Comparison of ENCODE assay signal across 11 cellular contexts in the genomic region with DNA sequence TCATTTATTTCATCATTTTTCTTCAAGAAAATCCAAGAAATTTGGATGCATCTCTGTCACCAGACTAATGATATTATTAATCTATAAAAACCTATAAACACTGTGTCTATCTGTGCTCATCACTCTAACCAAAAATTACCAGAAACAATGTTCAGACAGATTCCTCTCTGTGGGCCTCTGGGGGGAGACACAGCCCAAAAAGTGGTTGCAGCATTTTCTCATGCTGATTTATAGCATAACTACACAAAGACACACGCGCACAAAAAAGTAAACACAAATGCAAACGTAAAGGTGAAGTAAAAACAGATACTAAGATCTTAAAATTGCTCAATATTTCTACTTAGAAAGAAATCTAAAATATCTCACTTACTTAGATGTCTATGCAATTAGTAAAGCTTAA.
A peak's percentile ranks its signal among the peaks of the same experiment; 100 is the strongest.
DNase-seq lines count a peak whose midpoint lies in the region; TF ChIP-seq lines count a peak whose summit lies in the region.
"Had no signal": no experiment of that assay in that cellular context is flagged by ENCODE, and none has a peak within 500 bp of the region (broad histone marks: within the 10 kb centered on the region; RNA-seq: fewer than 3 reads in every experiment).

No MANE protein-coding gene starts in this region.

- H3K4me1 ChIP-seq in Loucy (ENCODE audit: insufficient read depth, low read length, poor library complexity, severe bottlenecking), result no peaks in the 10 kb centered on the region
- no peaks in the 10 kb centered on the region for H3K4me1 ChIP-seq in mesendoderm (ENCODE audit: control insufficient read depth, low read depth, low read length)
- H3K4me1 ChIP-seq in Peyer's patch, result no peaks in the 10 kb centered on the region

- DNase-seq in WERI-Rb-1 (peak; percentile 67), mesendoderm (peak; percentile 10), Peyer's patch (no peak), NCI-H69 (lab: John Stamatoyannopoulos, UW) (no peak), GM10266 (ENCODE audit: extremely low spot score) (no peak)
- DNase-seq in stimulated activated CD4-positive, alpha-beta T cell treated with anti-CD3 and anti-CD28 coated beads, Interleukin-4, amount 100 ng/mL, for 24 hours, result no peak
- DNase-seq: activated CD8-positive, alpha-beta T cell treated with anti-CD3 and anti-CD28 coated beads, Interleukin-2, amount 10 ng/mL, durations not matched to agents 7 days and 5 days; DMS79; stimulated activated CD4-positive, alpha-beta T cell treated with anti-CD3 and anti-CD28 coated beads, Interleukin-4, amount 100 ng/mL, for 4 hours had no signal

- no peak overlapping the region for H4K5ac ChIP-seq in mesendoderm (ENCODE audit: low read length)

- no peak overlapping the region for H3K56ac ChIP-seq in mesendoderm (ENCODE audit: low read length)

- H3K23ac ChIP-seq in mesendoderm (ENCODE audit: low read length), result no peak overlapping the region

- H2BK120ac ChIP-seq in mesendoderm (ENCODE audit: low read depth, low read length), result no peak overlapping the region

- H3K79me1 ChIP-seq in mesendoderm (ENCODE audit: low read length), result no peaks in the 10 kb centered on the region

- H3K4me2 ChIP-seq in Loucy (ENCODE audit: low read depth, low read length, poor library complexity, severe bottlenecking) (no peak overlapping the region), mesendoderm (ENCODE audit: low read length) (no peak overlapping the region)

- H3K36me3 ChIP-seq in Loucy (ENCODE audit: insufficient read depth, low read length) (no peaks in the 10 kb centered on the region), WERI-Rb-1 (no peaks in the 10 kb centered on the region), mesendoderm (ENCODE audit: control insufficient read depth, insufficient read depth, low read length) (no peaks in the 10 kb centered on the region), Peyer's patch (no peaks in the 10 kb centered on the region)

- H3K27me3 ChIP-seq in Loucy (ENCODE audit: insufficient read depth, low read length, poor library complexity, severe bottlenecking) (no peaks in the 10 kb centered on the region), WERI-Rb-1 (ENCODE audit: insufficient read depth, low read depth, severe bottlenecking) (no peaks in the 10 kb centered on the region), mesendoderm (ENCODE audit: insufficient read depth, low read length, poor library complexity) (no peaks in the 10 kb centered on the region), Peyer's patch (no peaks in the 10 kb centered on the region)

- H3K4me3 ChIP-seq in Loucy (ENCODE audit: low read length, poor library complexity, severe bottlenecking) (no peak overlapping the region), WERI-Rb-1 (ENCODE audit: low read depth, low read length) (no peak overlapping the region), mesendoderm (ENCODE audit: low read length) (no peak overlapping the region), Peyer's patch (no peak overlapping the region)

- TF ChIP-seq POLR2A in Peyer's patch (IDR thresholded peaks at IDR 0.05), result no peak

- H3K9me3 ChIP-seq in Loucy (ENCODE audit: insufficient read depth, low read depth, low read length) (no peaks in the 10 kb centered on the region), WERI-Rb-1 (ENCODE audit: severe bottlenecking) (no peaks in the 10 kb centered on the region), Peyer's patch (no peaks in the 10 kb centered on the region)

- no peaks in the 10 kb centered on the region for H3K9me2 ChIP-seq in Loucy (replicated peaks; ENCODE audit: low read depth, low read length)

- no peak overlapping the region for H2AFZ ChIP-seq in Loucy (ENCODE audit: low read length)

- TF ChIP-seq CTCF in GM12872 (IDR thresholded peaks at IDR 0.05; ENCODE audit: insufficient read depth, low read depth, low read length) (peak; percentile 31; the same call in 2 of the 3 replicates), Loucy (conservative IDR thresholded peaks at IDR 0.05; ENCODE audit: low read length) (peak; percentile 30), WERI-Rb-1 (IDR thresholded peaks at IDR 0.05; ENCODE audit: low read depth, low read length) (peak; percentile 46), Peyer's patch (IDR thresholded peaks at IDR 0.05) (peak in 3 of 6 experiments; percentile 22 to 38 (median 37)), GM10266 (IDR thresholded peaks at IDR 0.05; ENCODE audit: control insufficient read depth, insufficient read depth, low read depth, missing control alignments) (no peak)

- no peaks in the 10 kb centered on the region for H4K20me1 ChIP-seq in Loucy (ENCODE audit: insufficient read depth, low read length, poor library complexity, severe bottlenecking)

- no peaks in the 10 kb centered on the region for H3K79me2 ChIP-seq in Loucy (ENCODE audit: insufficient read depth, low read length)
- H3K79me2 ChIP-seq in mesendoderm (ENCODE audit: control insufficient read depth, insufficient read depth, low read length), result no peaks in the 10 kb centered on the region

- no peak overlapping the region for H3K27ac ChIP-seq in WERI-Rb-1
- no peak overlapping the region for H3K27ac ChIP-seq in mesendoderm (ENCODE audit: low read depth, low read length)
- no peak overlapping the region for H3K27ac ChIP-seq in Peyer's patch

- H2BK15ac ChIP-seq in mesendoderm (replicated peaks; ENCODE audit: low read depth), result no peak overlapping the region

- no peak overlapping the region for H4K8ac ChIP-seq in mesendoderm (ENCODE audit: low read depth, low read length)

- WGBS in mesendoderm (ENCODE audit: extremely low coverage, insufficient coverage, low lambda C conversion rate), result no CpG with 5 or more reads among the region's 3 CpGs

- no peak overlapping the region for H3K18ac ChIP-seq in mesendoderm (ENCODE audit: low read length)

- no peak overlapping the region for H2BK5ac ChIP-seq in mesendoderm (ENCODE audit: low read length)

- no peak overlapping the region for H2AK5ac ChIP-seq in mesendoderm (ENCODE audit: low read length)

- H3K4ac ChIP-seq in mesendoderm (ENCODE audit: low read depth, low read length), result no peak overlapping the region

- no peaks in the 10 kb centered on the region for H3F3A ChIP-seq in Loucy (ENCODE audit: low read depth)

- H3K9ac ChIP-seq in Loucy (ENCODE audit: low read depth, low read length, poor library complexity, severe bottlenecking) (no peak overlapping the region), mesendoderm (ENCODE audit: low read length) (no peak overlapping the region)

Comparison
In these comparisons a context has a peak if more than half of its experiments do, and no peak if none do; other contexts are left out.
1. DNase-seq: peak in WERI-Rb-1 (single experiment) and mesendoderm (single experiment); none in Peyer's patch (0 of 3), stimulated activated CD4-positive, alpha-beta T cell treated with anti-CD3 and anti-CD28 coated beads, Interleukin-4, amount 100 ng/mL, for 24 hours (single experiment), NCI-H69 (single experiment) and GM10266 (single experiment).